In the genomic region with DNA sequence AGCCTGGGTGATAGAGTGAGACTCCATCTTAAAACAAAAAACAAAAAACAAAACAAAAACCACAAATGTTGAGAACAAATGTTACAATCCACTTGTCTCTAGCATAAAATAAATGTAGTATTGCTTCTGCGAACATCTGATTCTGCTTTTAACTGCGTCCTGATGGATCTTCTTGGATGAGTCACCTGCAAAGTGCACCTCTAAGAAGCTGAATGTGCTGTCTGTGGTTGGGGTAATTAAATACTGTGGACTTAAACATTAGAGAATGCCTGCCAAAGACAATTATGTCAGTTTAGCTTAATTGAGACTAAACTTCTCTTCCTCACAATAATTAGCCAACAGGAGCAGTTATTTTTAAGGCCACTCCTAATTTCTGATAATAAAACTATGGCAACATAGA, we compare ENCODE assay signal across 19 cellular contexts.
DNase-seq lines count a peak whose midpoint lies in the region; TF ChIP-seq lines count a peak whose summit lies in the region.
"Had no signal": no experiment of that assay in that cellular context is flagged by ENCODE, and none has a peak within 500 bp of the region (broad histone marks: within the 10 kb centered on the region; RNA-seq: fewer than 3 reads in every experiment).

No MANE protein-coding gene starts in this region.

- no peak overlapping the region for H2BK12ac ChIP-seq in mesenchymal stem cell (ENCODE audit: low read length in 2 of 2)

- H3K14ac ChIP-seq in mesenchymal stem cell (ENCODE audit: low read length in 2 of 2): no peak overlapping the region

- H3K79me1 ChIP-seq in mesenchymal stem cell (replicated peaks; ENCODE audit: low read length, poor library complexity, severe bottlenecking): peaks cover 9% of the 10 kb centered on the region

- no peak overlapping the region for H2AK5ac ChIP-seq in mesenchymal stem cell (ENCODE audit: low read length, severe bottlenecking)

- H3K36me3 ChIP-seq in HEK293 (ENCODE audit: control insufficient read depth in 2 of 2, insufficient read depth in 1 of 2, low read length in 2 of 2) (no peaks in the 10 kb centered on the region), mesenchymal stem cell (ENCODE audit: control insufficient read depth in 1 of 2, insufficient read depth in 2 of 2, low read depth in 1 of 2, low read length in 2 of 2) (no peaks in the 10 kb centered on the region)
- H3K36me3 ChIP-seq: BE2C had no signal

- H3K4me3 ChIP-seq in HEK293 (ENCODE audit: low read depth, low read length) (no peak overlapping the region), mesenchymal stem cell (ENCODE audit: insufficient read depth in 1 of 2, low read depth in 1 of 2, low read length in 2 of 2) (no peak overlapping the region)

- no peak overlapping the region for H3K23ac ChIP-seq in mesenchymal stem cell (ENCODE audit: low read length in 2 of 2)

- H3K9ac ChIP-seq in mesenchymal stem cell (ENCODE audit: low read length): no peak overlapping the region

- CTCF ChIA-PET in HEK293 (lab: Yijun Ruan, JAX): interaction anchor here (0.6 to 1.7 kb wide), 2 partner anchors 31 to 59 kb away, joined by 3 to 5 read pairs; no protein-coding TSS in a partner anchor

- no peak overlapping the region for H2BK120ac ChIP-seq in mesenchymal stem cell (ENCODE audit: low read depth, low read length)

- peaks cover 5% of the 10 kb centered on the region for H3K4me1 ChIP-seq in HEK293 (ENCODE audit: control insufficient read depth, insufficient read depth, low read length)
- peaks cover 1% of the 10 kb centered on the region for H3K4me1 ChIP-seq in mesenchymal stem cell (ENCODE audit: control insufficient read depth, insufficient read depth, low read depth, low read length)
- H3K4me1 ChIP-seq: BE2C had no signal

- no peaks in the 10 kb centered on the region for H3K9me3 ChIP-seq in HEK293 (ENCODE audit: control insufficient read depth, insufficient read depth, low read depth, low read length)
- no peaks in the 10 kb centered on the region for H3K9me3 ChIP-seq in mesenchymal stem cell (ENCODE audit: control insufficient read depth, low read length)
- H3K9me3 ChIP-seq: BE2C had no signal

- no peak overlapping the region for H3K4ac ChIP-seq in mesenchymal stem cell (ENCODE audit: low read depth in 1 of 2, low read length in 2 of 2)

- H2BK15ac ChIP-seq in mesenchymal stem cell (ENCODE audit: low read depth, poor library complexity, severe bottlenecking): no peak overlapping the region

- no peak overlapping the region for H2BK5ac ChIP-seq in mesenchymal stem cell (ENCODE audit: low read depth, low read length, poor library complexity, severe bottlenecking)

- no peak overlapping the region for H3K4me2 ChIP-seq in mesenchymal stem cell (ENCODE audit: low read length, poor library complexity, severe bottlenecking)

- no peak overlapping the region for H3K27ac ChIP-seq in HEK293 (ENCODE audit: extremely low read depth, low read depth, low read length)
- no peak overlapping the region for H3K27ac ChIP-seq in mesenchymal stem cell (ENCODE audit: low read length, poor library complexity, severe bottlenecking)

- no peak overlapping the region for H2AFZ ChIP-seq in mesenchymal stem cell (ENCODE audit: low read depth, low read length)

- H3K27me3 ChIP-seq in mesenchymal stem cell (ENCODE audit: control insufficient read depth in 1 of 2, insufficient read depth in 1 of 2, low read length in 2 of 2): no peaks in the 10 kb centered on the region
- H3K27me3 ChIP-seq: BE2C had no signal

- peak; percentile 30 for DNase-seq in NCI-H748 (lab: John Stamatoyannopoulos, UW; ENCODE audit: unreplicated experiment)
- no peak for DNase-seq in NCI-H748 treated with DMSO at 0.1 percent for 48 hours (lab: John Stamatoyannopoulos, UW)
- DNase-seq in NOMO-1 treated with DMSO at 0.1 percent for 48 hours (lab: John Stamatoyannopoulos, UW; ENCODE audit: unreplicated experiment): peak; percentile 61
- DNase-seq in mesenchymal stem cell: peak; percentile 29
- DNase-seq in germinal center (ENCODE audit: low spot score): no peak
- no peak for DNase-seq in stimulated activated CD4-positive, alpha-beta T cell treated with anti-CD3 and anti-CD28 coated beads, Interleukin-4, amount 100 ng/mL, for 4 hours
- no peak for DNase-seq in SHP77 (lab: John Stamatoyannopoulos, UW)
- DNase-seq: BE2C; Calu3; CD4-positive, alpha-beta memory T cell; DMS53; H7; KG1; NCI-H1417 treated with DMSO at 0.1 percent for 48 hours; NCI-H2029; NCI-H2171 treated with DMSO at 0.1 percent for 48 hours; NCI-H446; NCI-H526 treated with DMSO at 0.1 percent for 48 hours had no signal

- H3K18ac ChIP-seq in mesenchymal stem cell (ENCODE audit: low read depth in 1 of 2, low read length in 2 of 2): no peak overlapping the region

- no peak overlapping the region for H4K8ac ChIP-seq in mesenchymal stem cell (ENCODE audit: low read length)

- POLR2A ChIA-PET in HEK293 (lab: Yijun Ruan, JAX): no interaction called here

- no peak for TF ChIP-seq CTCF in HEK293 (tag by site-specific recombination; IDR thresholded peaks at IDR 0.05)

- 58% methylated on average over 2 of the region's 2 CpGs for whole genome bisulfite sequencing in mesenchymal stem cell

- no peak overlapping the region for H4K91ac ChIP-seq in mesenchymal stem cell (ENCODE audit: low read length)

TF ChIP-seq in HEK293, 187 proteins besides CTCF, POLR2A, EP300 and RAD21:
- TF ChIP-seq, protein P1, sequence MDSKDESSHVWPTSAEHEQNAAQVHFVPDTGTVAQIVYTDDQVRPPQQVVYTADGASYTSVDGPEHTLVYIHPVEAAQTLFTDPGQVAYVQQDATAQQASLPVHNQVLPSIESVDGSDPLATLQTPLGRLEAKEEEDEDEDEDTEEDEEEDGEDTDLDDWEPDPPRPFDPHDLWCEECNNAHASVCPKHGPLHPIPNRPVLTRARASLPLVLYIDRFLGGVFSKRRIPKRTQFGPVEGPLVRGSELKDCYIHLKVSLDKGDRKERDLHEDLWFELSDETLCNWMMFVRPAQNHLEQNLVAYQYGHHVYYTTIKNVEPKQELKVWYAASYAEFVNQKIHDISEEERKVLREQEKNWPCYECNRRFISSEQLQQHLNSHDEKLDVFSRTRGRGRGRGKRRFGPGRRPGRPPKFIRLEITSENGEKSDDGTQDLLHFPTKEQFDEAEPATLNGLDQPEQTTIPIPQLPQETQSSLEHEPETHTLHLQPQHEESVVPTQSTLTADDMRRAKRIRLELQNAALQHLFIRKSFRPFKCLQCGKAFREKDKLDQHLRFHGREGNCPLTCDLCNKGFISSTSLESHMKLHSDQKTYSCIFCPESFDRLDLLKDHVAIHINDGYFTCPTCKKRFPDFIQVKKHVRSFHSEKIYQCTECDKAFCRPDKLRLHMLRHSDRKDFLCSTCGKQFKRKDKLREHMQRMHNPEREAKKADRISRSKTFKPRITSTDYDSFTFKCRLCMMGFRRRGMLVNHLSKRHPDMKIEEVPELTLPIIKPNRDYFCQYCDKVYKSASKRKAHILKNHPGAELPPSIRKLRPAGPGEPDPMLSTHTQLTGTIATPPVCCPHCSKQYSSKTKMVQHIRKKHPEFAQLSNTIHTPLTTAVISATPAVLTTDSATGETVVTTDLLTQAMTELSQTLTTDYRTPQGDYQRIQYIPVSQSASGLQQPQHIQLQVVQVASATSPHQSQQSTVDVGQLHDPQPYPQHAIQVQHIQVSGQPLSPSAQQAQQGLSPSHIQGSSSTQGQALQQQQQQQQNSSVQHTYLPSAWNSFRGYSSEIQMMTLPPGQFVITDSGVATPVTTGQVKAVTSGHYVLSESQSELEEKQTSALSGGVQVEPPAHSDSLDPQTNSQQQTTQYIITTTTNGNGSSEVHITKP (tag by site-specific recombination; IDR thresholded peaks at IDR 0.05): peak; percentile 20; the same call in 1 of the 2 replicates
- no peak for TF ChIP-seq SP7 (tag by site-specific recombination; IDR thresholded peaks at IDR 0.05)
- TF ChIP-seq ZNF510 (tag by site-specific recombination; IDR thresholded peaks at IDR 0.05; ENCODE audit: insufficient replicate concordance): no peak

Comparison
In these comparisons a context has a peak if more than half of its experiments do, and no peak if none do; other contexts are left out.
1. DNase-seq: peak in NCI-H748 (single experiment), NOMO-1 treated with DMSO at 0.1 percent for 48 hours (single experiment) and mesenchymal stem cell (single experiment); none in NCI-H748 treated with DMSO at 0.1 percent for 48 hours (single experiment), germinal center (single experiment), stimulated activated CD4-positive, alpha-beta T cell treated with anti-CD3 and anti-CD28 coated beads, Interleukin-4, amount 100 ng/mL, for 4 hours (0 of 2) and SHP77 (0 of 2).